ENCODE assay signal across 18 cellular contexts in the genomic region with DNA sequence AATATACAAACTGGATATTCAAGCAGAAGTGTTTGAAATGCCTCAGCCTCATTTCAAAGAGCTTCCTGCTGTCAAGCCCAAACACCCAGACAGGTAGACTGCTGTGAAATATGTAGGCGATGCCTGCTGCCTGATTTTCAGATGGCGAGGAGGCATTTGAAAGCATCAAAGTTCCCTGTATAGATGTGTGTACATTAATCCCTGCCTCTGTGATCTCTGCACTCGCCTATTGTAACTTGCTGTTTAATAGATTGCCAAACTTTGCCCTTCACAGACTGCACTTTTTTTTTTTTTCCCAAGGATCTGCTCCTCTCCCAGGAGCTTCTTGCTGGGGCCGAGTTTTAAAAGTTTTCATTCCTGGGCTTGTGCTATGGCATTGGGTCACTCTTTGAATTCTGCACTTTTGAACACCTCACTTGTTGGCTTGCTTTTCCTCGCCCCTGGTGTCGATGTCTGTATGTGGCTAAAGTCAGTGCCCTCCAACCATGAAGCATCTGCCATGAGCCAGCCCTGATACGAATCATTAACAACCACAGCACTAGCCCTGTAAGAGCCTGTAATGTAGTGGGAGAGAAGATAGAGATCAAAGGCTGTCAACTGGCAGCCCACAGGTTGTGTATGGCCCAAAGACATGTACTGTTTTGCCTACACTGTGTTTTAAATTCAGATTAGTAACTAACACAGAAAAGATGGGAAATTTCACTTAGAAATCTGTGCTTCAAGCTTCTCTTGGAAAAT.
DNase-seq lines count a peak whose midpoint lies in the region; ATAC-seq and TF ChIP-seq lines count a peak whose summit lies in the region.
"Had no signal": no experiment of that assay in that cellular context is flagged by ENCODE, and none has a peak within 500 bp of the region (broad histone marks: within the 10 kb centered on the region; RNA-seq: fewer than 3 reads in every experiment).

No MANE protein-coding gene starts in this region.

- H3F3A ChIP-seq in neural progenitor cell (ENCODE audit: low read depth): peaks cover 6% of the 10 kb centered on the region

- H4K20me1 ChIP-seq in KMS-11 (ENCODE audit: insufficient read depth) (no peaks in the 10 kb centered on the region), neural progenitor cell (ENCODE audit: low read depth) (no peaks in the 10 kb centered on the region)
- H4K20me1 ChIP-seq: BLaER1 treated with 17β-estradiol and CSF1 and Interleukin-3, amounts not matched to agents 10 nM and 100 nM had no signal

- H3K27ac ChIP-seq in KMS-11 (no peak overlapping the region), neural progenitor cell (no peak overlapping the region), thyroid gland (no peak overlapping the region), tibial artery (no peak overlapping the region)
- H3K27ac ChIP-seq: A549; BLaER1 treated with 17β-estradiol and CSF1 and Interleukin-3, amounts not matched to agents 10 nM and 100 nM; SK-N-MC had no signal

- peak overlapping the region; percentile 41; the same call in 1 of the 2 replicates for H3K4me2 ChIP-seq in KMS-11
- peak overlapping the region; percentile 15 for H3K4me2 ChIP-seq in neural progenitor cell
- H3K4me2 ChIP-seq: A549; BLaER1 treated with 17β-estradiol and CSF1 and Interleukin-3, amounts not matched to agents 10 nM and 100 nM had no signal

- no peak overlapping the region for H3K27ac Mint-ChIP-seq in activated naive CD4-positive, alpha-beta T cell treated with anti-CD3 and anti-CD28 coated beads, Interleukin-2, amount 50 U/mL, for 72 hours
- H3K27ac Mint-ChIP-seq in activated naive CD4-positive, alpha-beta T cell treated with anti-CD3 and anti-CD28 coated beads, Interleukin-2, amount 10 ng/mL, durations not matched to agents 7 days and 5 days: no peak overlapping the region
- peak overlapping the region; percentile 36 for H3K27ac Mint-ChIP-seq in neural progenitor cell

- ATAC-seq in activated naive CD4-positive, alpha-beta T cell treated with anti-CD3 and anti-CD28 coated beads, Interleukin-2, amount 50 U/mL, for 72 hours: peak; percentile 59 to 73
- ATAC-seq: A549, K562 had no signal

- TF ChIP-seq CTCF in KMS-11 (conservative IDR thresholded peaks at IDR 0.05; ENCODE audit: low read depth, low read length) (no peak), neural progenitor cell (IDR thresholded peaks at IDR 0.05) (no peak), thyroid gland (IDR thresholded peaks at IDR 0.05) (no peak), tibial artery (IDR thresholded peaks at IDR 0.05) (no peak)

- H3K9me3 ChIP-seq in neural progenitor cell (ENCODE audit: low read depth): no peaks in the 10 kb centered on the region
- H3K9me3 ChIP-seq in thyroid gland: no peaks in the 10 kb centered on the region
- H3K9me3 ChIP-seq in tibial artery: no peaks in the 10 kb centered on the region

- H3K79me2 ChIP-seq in KMS-11 (ENCODE audit: insufficient read depth, low read depth): no peaks in the 10 kb centered on the region
- no peaks in the 10 kb centered on the region for H3K79me2 ChIP-seq in neural progenitor cell (ENCODE audit: low read depth)

- no peak for DNase-seq in activated naive CD4-positive, alpha-beta T cell treated with anti-CD3 and anti-CD28 coated beads, Interleukin-2, amount 50 U/mL, for 72 hours (ENCODE audit: low spot score in 2 of 2)
- no peak for DNase-seq in activated naive CD4-positive, alpha-beta T cell treated with anti-CD3 and anti-CD28 coated beads, Interleukin-2, amount 10 ng/mL, durations not matched to agents 7 days and 5 days
- peak; percentile 74 for DNase-seq in islet precursor cell
- DNase-seq in neural progenitor cell (ENCODE audit: low spot score): no peak
- no peak for DNase-seq in thyroid gland
- no peak for DNase-seq in stimulated activated CD4-positive, alpha-beta T cell treated with anti-CD3 and anti-CD28 coated beads, Interleukin-2, amount 100 ng/mL, for 24 hours
- DNase-seq in tibial artery: no peak
- DNase-seq: GOT3, MV-4-11, NCI-H2029 treated with DMSO at 0.1 percent for 48 hours, NCI-H2171, OCI-M1, Right ventricle myocardium superior had no signal

- no peak overlapping the region for H3K4me3 ChIP-seq in KMS-11 (IDR thresholded peaks at IDR 0.05; ENCODE audit: insufficient read depth, low read depth, low read length)
- no peak overlapping the region for H3K4me3 ChIP-seq in neural progenitor cell
- no peak overlapping the region for H3K4me3 ChIP-seq in thyroid gland (replicated peaks in 1 of 3)
- H3K4me3 ChIP-seq in tibial artery: no peak overlapping the region
- H3K4me3 ChIP-seq: A549; BLaER1 treated with 17β-estradiol and CSF1 and Interleukin-3, amounts not matched to agents 10 nM and 100 nM; K562; SK-N-MC had no signal

- H3K36me3 ChIP-seq in KMS-11 (ENCODE audit: insufficient read depth): no peaks in the 10 kb centered on the region
- H3K36me3 ChIP-seq in neural progenitor cell: no peaks in the 10 kb centered on the region
- H3K36me3 ChIP-seq in thyroid gland: no peaks in the 10 kb centered on the region
- H3K36me3 ChIP-seq in tibial artery: no peaks in the 10 kb centered on the region
- H3K36me3 ChIP-seq: BLaER1 treated with 17β-estradiol and CSF1 and Interleukin-3, amounts not matched to agents 10 nM and 100 nM had no signal

- H3K9ac ChIP-seq in KMS-11 (no peak overlapping the region), neural progenitor cell (no peak overlapping the region)
- H3K9ac ChIP-seq: BLaER1 treated with 17β-estradiol and CSF1 and Interleukin-3, amounts not matched to agents 10 nM and 100 nM had no signal

- no peaks in the 10 kb centered on the region for H3K27me3 ChIP-seq in KMS-11 (ENCODE audit: insufficient read depth, low read depth)
- H3K27me3 ChIP-seq in neural progenitor cell: no peaks in the 10 kb centered on the region
- no peaks in the 10 kb centered on the region for H3K27me3 ChIP-seq in thyroid gland
- no peaks in the 10 kb centered on the region for H3K27me3 ChIP-seq in tibial artery
- H3K27me3 ChIP-seq: BLaER1 treated with 17β-estradiol and CSF1 and Interleukin-3, amounts not matched to agents 10 nM and 100 nM had no signal

- peaks cover 2% of the 10 kb centered on the region for H3K4me1 Mint-ChIP-seq in activated naive CD4-positive, alpha-beta T cell treated with anti-CD3 and anti-CD28 coated beads, Interleukin-2, amount 10 ng/mL, durations not matched to agents 7 days and 5 days
- peaks cover 49% of the 10 kb centered on the region for H3K4me1 Mint-ChIP-seq in neural progenitor cell

- H3K4me1 ChIP-seq in KMS-11 (ENCODE audit: low read depth, poor library complexity, severe bottlenecking): peaks cover 44% of the 10 kb centered on the region
- peaks cover 48% of the 10 kb centered on the region for H3K4me1 ChIP-seq in neural progenitor cell
- peaks cover 33 to 34% of the 10 kb centered on the region in 2 donors for H3K4me1 ChIP-seq in thyroid gland
- H3K4me1 ChIP-seq in tibial artery: no peaks in the 10 kb centered on the region
- H3K4me1 ChIP-seq: A549 had no signal

- no peaks in the 10 kb centered on the region for H3K27me3 Mint-ChIP-seq in activated naive CD4-positive, alpha-beta T cell treated with anti-CD3 and anti-CD28 coated beads, Interleukin-2, amount 10 ng/mL, durations not matched to agents 7 days and 5 days
- peaks cover 5% of the 10 kb centered on the region for H3K27me3 Mint-ChIP-seq in neural progenitor cell (ENCODE audit: insufficient read depth, low read depth)

- intact Hi-C loops in thyroid gland (cut with DNase I): no loop called here
- intact Hi-C loops in tibial artery (cut with DNase I; ENCODE audit: low total_unique reads): no loop called here

- CTCF ChIA-PET in activated naive CD4-positive, alpha-beta T cell treated with anti-CD3 and anti-CD28 coated beads, Interleukin-2, amount 10 ng/mL, durations not matched to agents 7 days and 5 days (lab: Charles Lee): interaction anchor here (2.5 kb wide), 1 partner anchor 21 kb away, joined by 9 read pairs; no protein-coding TSS in a partner anchor

- H2AFZ ChIP-seq in KMS-11 (ENCODE audit: low read depth): no peak overlapping the region
- no peak overlapping the region for H2AFZ ChIP-seq in neural progenitor cell (replicated peaks)

- H3K4me3 Mint-ChIP-seq in activated naive CD4-positive, alpha-beta T cell treated with anti-CD3 and anti-CD28 coated beads, Interleukin-2, amount 10 ng/mL, durations not matched to agents 7 days and 5 days: no peak overlapping the region
- no peak overlapping the region for H3K4me3 Mint-ChIP-seq in neural progenitor cell

- peaks cover 3 to 13% of the 10 kb centered on the region in 2 donors for H3K9me3 Mint-ChIP-seq in activated naive CD4-positive, alpha-beta T cell treated with anti-CD3 and anti-CD28 coated beads, Interleukin-2, amount 50 U/mL, for 72 hours
- peaks cover 13% of the 10 kb centered on the region for H3K9me3 Mint-ChIP-seq in activated naive CD4-positive, alpha-beta T cell treated with anti-CD3 and anti-CD28 coated beads, Interleukin-2, amount 10 ng/mL, durations not matched to agents 7 days and 5 days
- no peaks in the 10 kb centered on the region for H3K9me3 Mint-ChIP-seq in neural progenitor cell

- H3K36me3 Mint-ChIP-seq in activated naive CD4-positive, alpha-beta T cell treated with anti-CD3 and anti-CD28 coated beads, Interleukin-2, amount 50 U/mL, for 72 hours: peaks cover 26 to 68% of the 10 kb centered on the region in 2 donors
- peaks cover 1% of the 10 kb centered on the region for H3K36me3 Mint-ChIP-seq in activated naive CD4-positive, alpha-beta T cell treated with anti-CD3 and anti-CD28 coated beads, Interleukin-2, amount 10 ng/mL, durations not matched to agents 7 days and 5 days
- no peaks in the 10 kb centered on the region for H3K36me3 Mint-ChIP-seq in neural progenitor cell

- no peak for TF ChIP-seq POLR2A in thyroid gland (IDR thresholded peaks at IDR 0.05)

- 94 to 95% methylated on average over 7 of the region's 7 CpGs for WGBS in thyroid gland, 2 donors
